ENCODE assay signal across 1 cellular context in the genomic region with DNA sequence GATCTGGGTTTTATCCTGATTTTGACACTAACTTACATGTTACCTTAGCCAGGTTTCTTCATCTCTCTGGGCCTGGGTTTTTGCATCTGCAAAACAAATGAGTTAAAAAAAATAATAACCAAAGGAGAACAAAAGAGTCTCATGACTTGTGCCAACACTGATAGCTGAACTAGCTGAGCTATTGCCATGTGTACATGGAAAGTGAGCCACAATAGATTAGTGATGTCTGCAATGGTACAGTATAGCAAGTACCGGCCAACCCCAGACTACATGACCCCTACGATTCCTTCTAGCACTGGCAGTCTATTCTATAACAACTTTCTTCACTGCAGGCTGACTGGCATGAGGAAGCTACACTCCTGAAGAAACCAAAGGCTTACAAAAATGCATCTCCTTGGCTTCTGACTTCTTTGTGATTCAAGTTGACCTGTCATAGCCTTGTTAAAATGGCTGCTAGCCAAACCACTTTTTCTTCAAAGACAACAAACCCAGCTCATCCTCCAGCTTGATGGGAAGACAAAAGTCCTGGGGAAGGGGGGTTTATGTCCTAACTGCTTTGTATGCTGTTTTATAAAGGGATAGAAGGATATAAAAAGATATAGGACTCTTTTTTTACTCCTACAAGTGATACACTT.
TF ChIP-seq lines count a peak whose summit lies in the region.

No MANE protein-coding gene starts in this region.

TF ChIP-seq in HepG2, 621 proteins besides CTCF, POLR2A, EP300 and RAD21 (continued from another document):
- TF ChIP-seq ZNF790 (CRISPR knock-in tag; IDR thresholded peaks at IDR 0.05; ENCODE audit: borderline replicate concordance) = no peak
